9 cellular contexts compared by ENCODE assay signal in genomic region chrX:47235691-47236103, GRCh38. TPM values are rescaled to one million over a fixed set of nuclear protein-coding genes. Genes with fewer than 3 reads are reported as not detected.
DNase-seq lines count a peak whose midpoint lies in the region; ATAC-seq lines count a peak whose summit lies in the region.
"Had no signal": no experiment of that assay in that cellular context is flagged by ENCODE, and none has a peak within 500 bp of the region (broad histone marks: within the 10 kb centered on the region; RNA-seq: fewer than 3 reads in every experiment).

No MANE protein-coding gene starts in this region.

- peaks cover 33% of the 10 kb centered on the region for H3K4me1 Mint-ChIP-seq in activated T-cell treated with anti-CD3 and anti-CD28 coated beads, Interleukin-2, amount 50 U/mL, for 72 hours (ENCODE audit: low read depth)
- peaks cover 15% of the 10 kb centered on the region for H3K4me1 Mint-ChIP-seq in activated T-cell treated with anti-CD3 and anti-CD28 coated beads, Interleukin-2, amount 50 U/mL, for 4 hours (ENCODE audit: low read depth)
- peaks cover 32% of the 10 kb centered on the region for H3K4me1 Mint-ChIP-seq in activated naive CD8-positive, alpha-beta T cell treated with anti-CD3 and anti-CD28 coated beads, Interleukin-2, amount 50 U/mL, for 24 hours
- H3K4me1 Mint-ChIP-seq in memory B cell: peaks cover 6% of the 10 kb centered on the region

- H3K4me1 ChIP-seq in HAP-1: peaks cover 17% of the 10 kb centered on the region

- H3K27me3 ChIP-seq in HAP-1 (ENCODE audit: low read depth): no peaks in the 10 kb centered on the region

- peaks cover 4 to 6% of the 10 kb centered on the region in 2 donors for H3K36me3 Mint-ChIP-seq in activated T-cell treated with anti-CD3 and anti-CD28 coated beads, Interleukin-2, amount 50 U/mL, for 72 hours (ENCODE audit: insufficient read depth in 2 of 2)
- H3K36me3 Mint-ChIP-seq in activated T-cell treated with anti-CD3 and anti-CD28 coated beads, Interleukin-2, amount 50 U/mL, for 4 hours (ENCODE audit: insufficient read depth): peaks cover 4% of the 10 kb centered on the region
- H3K36me3 Mint-ChIP-seq in activated naive CD8-positive, alpha-beta T cell treated with anti-CD3 and anti-CD28 coated beads, Interleukin-2, amount 50 U/mL, for 24 hours (ENCODE audit: low read depth): peaks cover 8% of the 10 kb centered on the region
- peaks cover 9% of the 10 kb centered on the region for H3K36me3 Mint-ChIP-seq in memory B cell

- peaks cover 7% of the 10 kb centered on the region for H3K36me3 ChIP-seq in HAP-1 (replicated peaks)

- no peak overlapping the region for H3K4me3 ChIP-seq in HAP-1

- H3K4me3 Mint-ChIP-seq in activated T-cell treated with anti-CD3 and anti-CD28 coated beads, Interleukin-2, amount 50 U/mL, for 72 hours: peak overlapping the region; percentile 62 to 73
- H3K4me3 Mint-ChIP-seq in activated T-cell treated with anti-CD3 and anti-CD28 coated beads, Interleukin-2, amount 50 U/mL, for 4 hours: no peak overlapping the region
- peak overlapping the region; percentile 61 for H3K4me3 Mint-ChIP-seq in activated naive CD8-positive, alpha-beta T cell treated with anti-CD3 and anti-CD28 coated beads, Interleukin-2, amount 50 U/mL, for 24 hours
- peak overlapping the region; percentile 47 for H3K4me3 Mint-ChIP-seq in memory B cell

- peaks cover 14% of the 10 kb centered on the region for H3K27me3 Mint-ChIP-seq in activated T-cell treated with anti-CD3 and anti-CD28 coated beads, Interleukin-2, amount 50 U/mL, for 72 hours (ENCODE audit: low read depth)
- no peaks in the 10 kb centered on the region for H3K27me3 Mint-ChIP-seq in activated T-cell treated with anti-CD3 and anti-CD28 coated beads, Interleukin-2, amount 50 U/mL, for 4 hours (ENCODE audit: low read depth)
- H3K27me3 Mint-ChIP-seq in activated naive CD8-positive, alpha-beta T cell treated with anti-CD3 and anti-CD28 coated beads, Interleukin-2, amount 50 U/mL, for 24 hours: no peaks in the 10 kb centered on the region
- no peaks in the 10 kb centered on the region for H3K27me3 Mint-ChIP-seq in memory B cell

- no peak for ATAC-seq in activated T-cell treated with anti-CD3 and anti-CD28 coated beads, Interleukin-2, amount 50 U/mL, for 72 hours (replicated peaks in 1 of 2)
- ATAC-seq in activated T-cell treated with anti-CD3 and anti-CD28 coated beads, Interleukin-2, amount 50 U/mL, for 4 hours: no peak
- ATAC-seq in activated naive CD8-positive, alpha-beta T cell treated with anti-CD3 and anti-CD28 coated beads, Interleukin-2, amount 50 U/mL, for 24 hours: no peak
- ATAC-seq in memory B cell (ENCODE audit: low read depth) (no peak), HG03159 (IDR thresholded peaks at IDR 0.05; ENCODE audit: unreplicated experiment) (no peak)

- no peak for DNase-seq in activated T-cell treated with anti-CD3 and anti-CD28 coated beads, Interleukin-2, amount 50 U/mL, for 72 hours
- no peak for DNase-seq in activated T-cell treated with anti-CD3 and anti-CD28 coated beads, Interleukin-2, amount 50 U/mL, for 4 hours
- no peak for DNase-seq in activated naive CD8-positive, alpha-beta T cell treated with anti-CD3 and anti-CD28 coated beads, Interleukin-2, amount 50 U/mL, for 24 hours
- no peak for DNase-seq in memory B cell (ENCODE audit: low spot score in 2 of 2)
- DNase-seq in HAP-1 (ENCODE audit: low spot score in 2 of 2): no peak
- DNase-seq in activated CD8-positive, alpha-beta memory T cell treated with anti-CD3 and anti-CD28 coated beads, Interleukin-2, amount 50 U/mL, for 48 hours: no peak
- DNase-seq: NCI-H1417 had no signal

- H3K9me3 Mint-ChIP-seq in activated T-cell treated with anti-CD3 and anti-CD28 coated beads, Interleukin-2, amount 50 U/mL, for 72 hours: no peaks in the 10 kb centered on the region
- no peaks in the 10 kb centered on the region for H3K9me3 Mint-ChIP-seq in activated T-cell treated with anti-CD3 and anti-CD28 coated beads, Interleukin-2, amount 50 U/mL, for 4 hours
- H3K9me3 Mint-ChIP-seq in activated naive CD8-positive, alpha-beta T cell treated with anti-CD3 and anti-CD28 coated beads, Interleukin-2, amount 50 U/mL, for 24 hours: no peaks in the 10 kb centered on the region
- no peaks in the 10 kb centered on the region for H3K9me3 Mint-ChIP-seq in memory B cell

- no peaks in the 10 kb centered on the region for H3K9me3 ChIP-seq in HAP-1

- peak overlapping the region; percentile 16 for H3K27ac Mint-ChIP-seq in activated T-cell treated with anti-CD3 and anti-CD28 coated beads, Interleukin-2, amount 50 U/mL, for 72 hours
- peak overlapping the region; percentile 59 for H3K27ac Mint-ChIP-seq in activated naive CD8-positive, alpha-beta T cell treated with anti-CD3 and anti-CD28 coated beads, Interleukin-2, amount 50 U/mL, for 24 hours
- H3K27ac Mint-ChIP-seq in memory B cell: peak overlapping the region; percentile 85

- in situ Hi-C loops in HAP-1 (cut with MboI; ENCODE audit: low sequenced_read_pairs): no loop called here

- peak overlapping the region; percentile 51 for H3K27ac ChIP-seq in temporal lobe (ENCODE audit: low read depth, low read length)

RNA-seq across cellular contexts. Expression of gene USP11, which starts 2.9 kb away (rescaled TPM):
- total RNA-seq in activated T-cell treated with anti-CD3 and anti-CD28 coated beads, Interleukin-2, amount 50 U/mL, for 72 hours: 10 to 100 TPM; 60.4 to 85.6 TPM
- 10 to 100 TPM; 13.5 to 18.8 (median 16.0) TPM for total RNA-seq in activated T-cell treated with anti-CD3 and anti-CD28 coated beads, Interleukin-2, amount 50 U/mL, for 4 hours
- 176 TPM for total RNA-seq in temporal lobe

RNA-seq across cellular contexts. Expression of gene CDK16, which starts 17.2 kb away (rescaled TPM):
- total RNA-seq in activated T-cell treated with anti-CD3 and anti-CD28 coated beads, Interleukin-2, amount 50 U/mL, for 72 hours: 10 to 100 TPM; 82.2 to 88.6 TPM
- total RNA-seq in activated T-cell treated with anti-CD3 and anti-CD28 coated beads, Interleukin-2, amount 50 U/mL, for 4 hours: 10 to 100 TPM; 45.4 to 51.4 (median 49.4) TPM
- 65.6 TPM for total RNA-seq in temporal lobe

RNA-seq across cellular contexts. Expression of gene UBA1, which starts 42.1 kb away (rescaled TPM):
- 100 to 1,000 TPM; 160 to 197 TPM for total RNA-seq in activated T-cell treated with anti-CD3 and anti-CD28 coated beads, Interleukin-2, amount 50 U/mL, for 72 hours
- 100 to 1,000 TPM; 236 to 281 (median 254) TPM for total RNA-seq in activated T-cell treated with anti-CD3 and anti-CD28 coated beads, Interleukin-2, amount 50 U/mL, for 4 hours
- total RNA-seq in temporal lobe: 149 TPM

Comparison
In these comparisons a context has a peak if more than half of its experiments do, and no peak if none do; other contexts are left out.
1. H3K27ac Mint-ChIP-seq: peak in every context shown above with its lines; median percentile 85 in memory B cell; 59 in activated naive CD8-positive, alpha-beta T cell treated with anti-CD3 and anti-CD28 coated beads, Interleukin-2, amount 50 U/mL, for 24 hours; 16 in activated T-cell treated with anti-CD3 and anti-CD28 coated beads, Interleukin-2, amount 50 U/mL, for 72 hours.